Comparison of ENCODE assay signal across 8 cellular contexts in genomic region chr2:54572636-54573531, GRCh38.
DNase-seq lines count a peak whose midpoint lies in the region; ATAC-seq and TF ChIP-seq lines count a peak whose summit lies in the region.

No MANE protein-coding gene starts in this region.

- H3K9ac ChIP-seq in HUES48 (ENCODE audit: low read depth, low read length) = no peak overlapping the region

- H3K4me3 ChIP-seq in HUES48 (ENCODE audit: low read depth, low read length) (no peak overlapping the region), foreskin fibroblast (ENCODE audit: low read depth in 1 of 2, low read length in 2 of 2) (no peak overlapping the region), spleen (peak overlapping the region in 1 of 8 donors; percentile 59)

- WGBS in spleen, 5 donors = 53 to 76% (median 59%) methylated on average over 9 of the region's 9 CpGs

- CTCF ChIA-PET in activated CD4-positive, alpha-beta memory T cell treated with anti-CD3 and anti-CD28 coated beads, Interleukin-2, amount 10 ng/mL, durations not matched to agents 7 days and 5 days (lab: Charles Lee) = interaction anchor here (0.7 to 7.5 kb wide), 3 partner anchors 12 to 478 kb away, joined by 3 to 76 read pairs (median 3); partner anchors contain the start of gene RTN4

- peak overlapping the region; percentile 65 for H3K4me3 Mint-ChIP-seq in activated CD4-positive, alpha-beta memory T cell treated with anti-CD3 and anti-CD28 coated beads, Interleukin-2, amount 10 ng/mL, durations not matched to agents 7 days and 5 days

- H3K4me1 Mint-ChIP-seq in activated CD4-positive, alpha-beta memory T cell treated with anti-CD3 and anti-CD28 coated beads, Interleukin-2, amount 10 ng/mL, durations not matched to agents 7 days and 5 days = peaks cover 93% of the 10 kb centered on the region

- H3K27me3 ChIP-seq in HUES48 (ENCODE audit: control insufficient read depth, insufficient read depth, low read length) (no peaks in the 10 kb centered on the region), spleen (replicated peaks in 1 of 7) (no peaks in the 10 kb centered on the region)

- TF ChIP-seq POLR2A in spleen (IDR thresholded peaks at IDR 0.05) = no peak

- peak overlapping the region; percentile 95 for H3K27ac Mint-ChIP-seq in activated CD4-positive, alpha-beta memory T cell treated with anti-CD3 and anti-CD28 coated beads, Interleukin-2, amount 10 ng/mL, durations not matched to agents 7 days and 5 days

- H3K27me3 Mint-ChIP-seq in activated CD4-positive, alpha-beta memory T cell treated with anti-CD3 and anti-CD28 coated beads, Interleukin-2, amount 10 ng/mL, durations not matched to agents 7 days and 5 days = no peaks in the 10 kb centered on the region

- H3K27ac ChIP-seq in HUES48 (ENCODE audit: low read depth, low read length) (peak overlapping the region; percentile 47), spleen (peak overlapping the region; percentile 69 to 93 (median 86))

- H3K36me3 ChIP-seq in HUES48 (ENCODE audit: control insufficient read depth, insufficient read depth, low read length) = no peaks in the 10 kb centered on the region
- H3K36me3 ChIP-seq in spleen = no peaks in the 10 kb centered on the region

- peaks cover 29% of the 10 kb centered on the region for H3K36me3 Mint-ChIP-seq in activated CD4-positive, alpha-beta memory T cell treated with anti-CD3 and anti-CD28 coated beads, Interleukin-2, amount 10 ng/mL, durations not matched to agents 7 days and 5 days (ENCODE audit: low read depth)

- POLR2A ChIA-PET in activated CD4-positive, alpha-beta memory T cell treated with anti-CD3 and anti-CD28 coated beads, Interleukin-2, amount 10 ng/mL, durations not matched to agents 7 days and 5 days (lab: Charles Lee) = interaction anchor here (1.4 to 15.2 kb wide), 7 partner anchors 8 to 41 kb away, joined by 3 to 570 read pairs (median 22); no protein-coding TSS in a partner anchor

- no peaks in the 10 kb centered on the region for H3K9me3 Mint-ChIP-seq in activated CD4-positive, alpha-beta memory T cell treated with anti-CD3 and anti-CD28 coated beads, Interleukin-2, amount 10 ng/mL, durations not matched to agents 7 days and 5 days

- H3K9me3 ChIP-seq in HUES48 (ENCODE audit: control insufficient read depth, insufficient read depth, low read length) (no peaks in the 10 kb centered on the region), spleen (no peaks in the 10 kb centered on the region)

- H3K4me1 ChIP-seq in HUES48 (ENCODE audit: control insufficient read depth, insufficient read depth, low read length) = peaks cover 62% of the 10 kb centered on the region
- peaks cover 77 to 100% (median 97%) of the 10 kb centered on the region in 6 donors for H3K4me1 ChIP-seq in spleen

- no peak for TF ChIP-seq CTCF in foreskin fibroblast (IDR thresholded peaks at IDR 0.05; ENCODE audit: low read depth, low read length)
- TF ChIP-seq CTCF in spleen (IDR thresholded peaks at IDR 0.05 in 8 of 11, conservative IDR thresholded peaks at IDR 0.05 in 3 of 11) = no peak
- no peak for TF ChIP-seq CTCF in omental fat pad (IDR thresholded peaks at IDR 0.05)

- ATAC-seq in HG02610 (IDR thresholded peaks at IDR 0.05; ENCODE audit: unreplicated experiment) (no peak), omental fat pad (ENCODE audit: low FRiP score) (no peak)

- intact Hi-C loops in spleen (cut with DNase I; ENCODE audit: low total_unique reads) = no loop called here

- DNase-seq in activated CD4-positive, alpha-beta memory T cell treated with anti-CD3 and anti-CD28 coated beads, Interleukin-2, amount 10 ng/mL, durations not matched to agents 7 days and 5 days = peak; percentile 67
- DNase-seq in foreskin fibroblast (peak; percentile 23 to 41), spleen (no peak), NCI-H446 (lab: John Stamatoyannopoulos, UW) (no peak), RPMI8226 (no peak), omental fat pad (ENCODE audit: low spot score) (no peak)

Comparison
In these comparisons a context has a peak if more than half of its experiments do, and no peak if none do; other contexts are left out.
1. DNase-seq: peak in activated CD4-positive, alpha-beta memory T cell treated with anti-CD3 and anti-CD28 coated beads, Interleukin-2, amount 10 ng/mL, durations not matched to agents 7 days and 5 days (single experiment) and foreskin fibroblast (2 of 2); none in spleen (single experiment), NCI-H446 (0 of 2), RPMI8226 (single experiment) and omental fat pad (single experiment).